12 cellular contexts compared by ENCODE assay signal in the genomic region with DNA sequence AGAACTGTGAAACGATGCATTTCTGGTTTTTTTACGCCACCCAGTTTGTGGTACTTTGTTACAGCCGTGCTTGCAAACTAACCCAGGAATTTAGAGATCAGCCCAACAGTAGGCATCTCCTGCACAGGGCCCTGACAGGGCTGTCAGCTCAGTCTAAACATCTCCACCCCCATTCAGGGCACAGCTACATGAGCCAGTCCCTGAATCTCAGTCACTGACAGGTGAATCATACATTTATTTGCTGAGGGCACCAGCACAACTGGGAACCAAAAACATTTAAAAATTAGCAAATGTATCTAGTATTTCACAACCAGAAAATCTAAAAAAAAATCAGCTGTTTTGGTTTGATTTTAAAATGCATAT. TPM values are rescaled to one million over a fixed set of nuclear protein-coding genes. Genes with fewer than 3 reads are reported as not detected.
DNase-seq lines count a peak whose midpoint lies in the region; TF ChIP-seq lines count a peak whose summit lies in the region.
"Had no signal": no experiment of that assay in that cellular context is flagged by ENCODE, and none has a peak within 500 bp of the region (broad histone marks: within the 10 kb centered on the region; RNA-seq: fewer than 3 reads in every experiment).

No MANE protein-coding gene starts in this region.

- no peaks in the 10 kb centered on the region for H3K9me3 ChIP-seq in esophagus squamous epithelium
- H3K9me3 ChIP-seq in neuron (ENCODE audit: low read length) = no peaks in the 10 kb centered on the region
- no peaks in the 10 kb centered on the region for H3K9me3 ChIP-seq in right atrium auricular region

- H3K4me3 Mint-ChIP-seq in Calu3 (ENCODE audit: low read depth, unreplicated experiment) = peak overlapping the region; percentile 37
- H3K4me3 Mint-ChIP-seq: mesothelial cell of epicardium had no signal

- 67 to 88% methylated on average over 3 of the region's 3 CpGs for WGBS in esophagus squamous epithelium, 2 donors

- no peak for TF ChIP-seq POLR2A in esophagus squamous epithelium (IDR thresholded peaks at IDR 0.05)

- H3K9me3 Mint-ChIP-seq in Calu3 (ENCODE audit: low read depth, unreplicated experiment) = no peaks in the 10 kb centered on the region
- H3K9me3 Mint-ChIP-seq: mesothelial cell of epicardium had no signal

- peak overlapping the region; percentile 73 for H2AFZ ChIP-seq in neuron (ENCODE audit: low read depth, low read length)

- TF ChIP-seq CTCF in Calu3 (IDR thresholded peaks at IDR 0.05; ENCODE audit: unreplicated experiment) (no peak), esophagus squamous epithelium (IDR thresholded peaks at IDR 0.05) (no peak), right atrium auricular region (IDR thresholded peaks at IDR 0.05) (no peak)

- H3K27ac ChIP-seq in esophagus squamous epithelium (peak overlapping the region in 3 of 4 donors; percentile 25 to 75 (median 28)), right atrium auricular region (no peak overlapping the region)
- H3K27ac ChIP-seq: HL-60, WERI-Rb-1 had no signal

- peak; percentile 37 for DNase-seq in Calu3
- DNase-seq in NCI-H69 (lab: John Stamatoyannopoulos, UW) = peak; percentile 38
- no peak for DNase-seq in esophagus squamous epithelium (lab: John Stamatoyannopoulos, UW)
- DNase-seq in NCI-H146 treated with DMSO at 0.1 percent for 48 hours (lab: John Stamatoyannopoulos, UW; ENCODE audit: unreplicated experiment) = no peak
- no peak for DNase-seq in right atrium auricular region (ENCODE audit: low spot score)
- no peak for DNase-seq in NCI-H1092 treated with DMSO at 0.1 percent for 48 hours (lab: John Stamatoyannopoulos, UW)
- no peak for DNase-seq in UCSD-AML1 (lab: John Stamatoyannopoulos, UW; ENCODE audit: unreplicated experiment)
- DNase-seq: Right ventricle myocardium superior, WERI-Rb-1 had no signal

- H3K27ac Mint-ChIP-seq in Calu3 (ENCODE audit: unreplicated experiment) = peak overlapping the region; percentile 40

- peaks cover 32% of the 10 kb centered on the region for H3K4me1 Mint-ChIP-seq in Calu3 (ENCODE audit: low read depth, unreplicated experiment)

- BruUV-seq in Calu3 (replicated peaks; lab: Mats Ljungman, UMichigan) = no TSS peak

- no peak overlapping the region for H3K4me3 ChIP-seq in esophagus squamous epithelium
- H3K4me3 ChIP-seq in neuron (ENCODE audit: low read length) = peak overlapping the region; percentile 51
- H3K4me3 ChIP-seq in right atrium auricular region = no peak overlapping the region

- H3K36me3 Mint-ChIP-seq in Calu3 (ENCODE audit: insufficient read depth, unreplicated experiment) = no peaks in the 10 kb centered on the region
- H3K36me3 Mint-ChIP-seq: mesothelial cell of epicardium had no signal

- CTCF ChIA-PET in Calu3 (lab: Charles Lee) = interaction anchor here (0.8 to 1.4 kb wide), 4 partner anchors 11 to 207 kb away, joined by 3 to 7 read pairs (median 4); a partner anchor contains a TSS

- H3K4me1 ChIP-seq in esophagus squamous epithelium (peaks cover 0 to 23% (median 9%) of the 10 kb centered on the region in 3 donors), neuron (ENCODE audit: insufficient read depth, low read length) (peaks cover 27% of the 10 kb centered on the region), right atrium auricular region (no peaks in the 10 kb centered on the region)

- intact Hi-C loops in Calu3 (cut with micrococcal nuclease; ENCODE audit: unreplicated experiment) = loop anchor here (2.0 to 10.0 kb wide), 3 partner anchors 47 to 207 kb away; a partner anchor contains a TSS
- intact Hi-C loops in esophagus squamous epithelium (cut with DNase I) = no loop called here

- no peaks in the 10 kb centered on the region for H3K36me3 ChIP-seq in esophagus squamous epithelium
- no peaks in the 10 kb centered on the region for H3K36me3 ChIP-seq in neuron (ENCODE audit: insufficient read depth, low read length)
- H3K36me3 ChIP-seq in right atrium auricular region = no peaks in the 10 kb centered on the region
- H3K36me3 ChIP-seq: WERI-Rb-1 had no signal

- H3K27me3 ChIP-seq in esophagus squamous epithelium (peaks cover 0 to 8% (median 0%) of the 10 kb centered on the region in 4 donors), neuron (ENCODE audit: insufficient read depth, low read length) (no peaks in the 10 kb centered on the region), right atrium auricular region (no peaks in the 10 kb centered on the region)

- no peaks in the 10 kb centered on the region for H3K27me3 Mint-ChIP-seq in Calu3 (ENCODE audit: unreplicated experiment)

RNA-seq across cellular contexts. Expression of a gene that starts 30.7 kb away (rescaled TPM):
- total RNA-seq in Calu3 (2022) = 325 and 360 TPM in 2 replicates
- total RNA-seq in esophagus squamous epithelium = 100 to 1,000 TPM; 141 to 247 (median 175) TPM
- 100 to 1,000 TPM; 512 to 590 TPM for total RNA-seq in right atrium auricular region

Comparison
In these comparisons a context has a peak if more than half of its experiments do, and no peak if none do; other contexts are left out.
1. DNase-seq: peak in Calu3 (single experiment) and NCI-H69 (single experiment); none in esophagus squamous epithelium (single experiment), NCI-H146 treated with DMSO at 0.1 percent for 48 hours (single experiment), right atrium auricular region (single experiment), NCI-H1092 treated with DMSO at 0.1 percent for 48 hours (single experiment) and UCSD-AML1 (single experiment).
2. H3K27ac ChIP-seq: peak in esophagus squamous epithelium (3 of 4); none in right atrium auricular region (0 of 2).